ENCODE assay signal across 12 cellular contexts in the genomic region with DNA sequence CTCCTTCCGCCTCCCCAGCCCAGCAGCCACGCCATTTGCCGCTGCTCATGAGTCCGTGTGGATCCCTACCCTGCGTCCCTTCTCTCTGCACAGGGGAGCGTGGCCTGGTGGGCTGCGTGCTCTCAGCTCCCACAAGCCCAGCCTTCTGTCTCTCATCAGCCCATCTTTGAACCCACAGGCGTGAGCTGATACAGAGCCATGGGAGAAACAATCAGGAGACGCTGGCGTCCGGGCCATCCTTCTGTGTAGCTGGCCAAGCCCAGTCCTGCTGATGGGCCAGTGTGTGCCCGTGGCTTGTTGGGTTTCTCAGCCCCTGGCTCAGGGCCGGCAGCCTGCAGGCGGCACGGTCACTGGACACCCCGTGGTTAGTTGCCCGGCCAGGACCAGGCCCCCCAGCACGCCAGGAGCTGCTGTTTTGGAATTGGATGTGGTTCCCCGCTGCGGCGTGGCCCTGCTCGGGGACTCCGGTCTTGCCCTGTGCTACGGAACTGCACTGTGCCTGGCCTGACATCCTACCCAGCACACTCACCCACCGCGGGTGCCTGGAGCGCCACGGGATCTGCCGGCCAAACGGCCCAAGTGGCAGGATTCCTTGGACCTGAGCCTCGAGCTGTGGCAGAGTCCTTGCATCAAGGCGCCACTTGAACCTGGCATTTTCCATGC.
DNase-seq lines count a peak whose midpoint lies in the region; ATAC-seq and TF ChIP-seq lines count a peak whose summit lies in the region.
"Had no signal": no experiment of that assay in that cellular context is flagged by ENCODE, and none has a peak within 500 bp of the region (broad histone marks: within the 10 kb centered on the region; RNA-seq: fewer than 3 reads in every experiment).

No MANE protein-coding gene starts in this region.

- H3K18ac ChIP-seq in mesenchymal stem cell (ENCODE audit: low read depth in 1 of 2, low read length in 2 of 2): no peak overlapping the region

- 55 to 59% (median 56%) methylated on average over 31 to 32 of the region's 32 CpGs for WGBS in psoas muscle, 3 donors
- WGBS in mesenchymal stem cell: 90% methylated on average over 32 of the region's 32 CpGs

- intact Hi-C loops in left cardiac atrium (cut with DNase I): loop anchor here (2.0 to 10.0 kb wide), 2 partner anchors 92 to 94 kb away; no protein-coding TSS in a partner anchor
- intact Hi-C loops in psoas muscle (cut with DNase I): loop anchor here (2.0 to 5.0 kb wide), 3 partner anchors 97 to 180 kb away; no protein-coding TSS in a partner anchor
- intact Hi-C loops in vagina (cut with DNase I): no loop called here

- H3K4me2 ChIP-seq in KMS-11 (no peak overlapping the region), mesenchymal stem cell (ENCODE audit: low read length, poor library complexity, severe bottlenecking) (no peak overlapping the region)
- H3K4me2 ChIP-seq: neural progenitor cell had no signal

- no peak overlapping the region for H2BK120ac ChIP-seq in mesenchymal stem cell (ENCODE audit: low read depth, low read length)

- no peak for DNase-seq in RWPE2 (ENCODE audit: low spot score)
- peak; percentile 56 for DNase-seq in left cardiac atrium
- DNase-seq in psoas muscle: no peak
- DNase-seq in vagina (ENCODE audit: extremely low spot score in 2 of 2): no peak
- no peak for DNase-seq in mesenchymal stem cell
- DNase-seq in NCI-H2081 treated with DMSO at 0.1 percent for 48 hours (lab: John Stamatoyannopoulos, UW): no peak
- DNase-seq: activated B cell treated with CpG ODN at 0.5 μM for 24 hours, T-helper 2 cell had no signal

- peaks cover 36% of the 10 kb centered on the region for H3K4me1 ChIP-seq in KMS-11 (ENCODE audit: low read depth, poor library complexity, severe bottlenecking)
- no peaks in the 10 kb centered on the region for H3K4me1 ChIP-seq in RWPE2 (ENCODE audit: insufficient read depth, poor library complexity, severe bottlenecking)
- H3K4me1 ChIP-seq in psoas muscle: peaks cover 7% of the 10 kb centered on the region
- H3K4me1 ChIP-seq in vagina: no peaks in the 10 kb centered on the region
- peaks cover 6% of the 10 kb centered on the region for H3K4me1 ChIP-seq in mesenchymal stem cell (ENCODE audit: control insufficient read depth, insufficient read depth, low read depth, low read length)
- H3K4me1 ChIP-seq: neural progenitor cell, SJCRH30 had no signal

- no peaks in the 10 kb centered on the region for H4K20me1 ChIP-seq in KMS-11 (ENCODE audit: insufficient read depth)

- no peak overlapping the region for H2BK12ac ChIP-seq in mesenchymal stem cell (ENCODE audit: low read length in 2 of 2)

- H2AFZ ChIP-seq in KMS-11 (ENCODE audit: low read depth) (no peak overlapping the region), mesenchymal stem cell (ENCODE audit: low read depth, low read length) (no peak overlapping the region)
- H2AFZ ChIP-seq: neural progenitor cell had no signal

- TF ChIP-seq CTCF in KMS-11 (conservative IDR thresholded peaks at IDR 0.05; ENCODE audit: low read depth, low read length) (peak; percentile 44; the same call in 1 of the 2 replicates), RWPE2 (IDR thresholded peaks at IDR 0.05; ENCODE audit: poor library complexity, severe bottlenecking) (no peak), psoas muscle (IDR thresholded peaks at IDR 0.05) (no peak), vagina (IDR thresholded peaks at IDR 0.05) (no peak)

- no peak overlapping the region for H2BK5ac ChIP-seq in mesenchymal stem cell (ENCODE audit: low read depth, low read length, poor library complexity, severe bottlenecking)

- H3K79me1 ChIP-seq in mesenchymal stem cell (replicated peaks; ENCODE audit: low read length, poor library complexity, severe bottlenecking): no peaks in the 10 kb centered on the region

- H3K4ac ChIP-seq in mesenchymal stem cell (ENCODE audit: low read depth in 1 of 2, low read length in 2 of 2): no peak overlapping the region

- H3K9ac ChIP-seq in KMS-11 (no peak overlapping the region), mesenchymal stem cell (ENCODE audit: low read length) (no peak overlapping the region)
- H3K9ac ChIP-seq: neural progenitor cell had no signal

- no peaks in the 10 kb centered on the region for H3K9me3 ChIP-seq in RWPE2 (ENCODE audit: severe bottlenecking)
- H3K9me3 ChIP-seq in psoas muscle: no peaks in the 10 kb centered on the region
- peaks cover 6% of the 10 kb centered on the region for H3K9me3 ChIP-seq in vagina
- no peaks in the 10 kb centered on the region for H3K9me3 ChIP-seq in mesenchymal stem cell (ENCODE audit: control insufficient read depth, low read length)
- H3K9me3 ChIP-seq: SJCRH30 had no signal

- H3K4me3 ChIP-seq in KMS-11 (IDR thresholded peaks at IDR 0.05; ENCODE audit: insufficient read depth, low read depth, low read length) (no peak overlapping the region), RWPE2 (ENCODE audit: severe bottlenecking) (no peak overlapping the region), psoas muscle (no peak overlapping the region), vagina (no peak overlapping the region), mesenchymal stem cell (ENCODE audit: insufficient read depth in 1 of 2, low read depth in 1 of 2, low read length in 2 of 2) (no peak overlapping the region)
- H3K4me3 ChIP-seq: neural progenitor cell, SJCRH30, thoracic aorta had no signal

- H2AK5ac ChIP-seq in mesenchymal stem cell (ENCODE audit: low read length, severe bottlenecking): no peak overlapping the region

- H3K36me3 ChIP-seq in KMS-11 (ENCODE audit: insufficient read depth) (no peaks in the 10 kb centered on the region), RWPE2 (ENCODE audit: low read depth) (no peaks in the 10 kb centered on the region), psoas muscle (ENCODE audit: insufficient read depth in 1 of 2, low read depth in 1 of 2) (no peaks in the 10 kb centered on the region), vagina (no peaks in the 10 kb centered on the region), mesenchymal stem cell (ENCODE audit: control insufficient read depth in 1 of 2, insufficient read depth in 2 of 2, low read depth in 1 of 2, low read length in 2 of 2) (no peaks in the 10 kb centered on the region)
- H3K36me3 ChIP-seq: neural progenitor cell, SJCRH30, thoracic aorta had no signal

- no peaks in the 10 kb centered on the region for H3K79me2 ChIP-seq in KMS-11 (ENCODE audit: insufficient read depth, low read depth)

- H4K91ac ChIP-seq in mesenchymal stem cell (ENCODE audit: low read length): no peak overlapping the region

- no peak for TF ChIP-seq POLR2A in vagina (IDR thresholded peaks at IDR 0.05)

- no peak overlapping the region for H4K8ac ChIP-seq in mesenchymal stem cell (ENCODE audit: low read length)

- H3K27ac ChIP-seq in KMS-11 (no peak overlapping the region), RWPE2 (ENCODE audit: poor library complexity, severe bottlenecking) (no peak overlapping the region), psoas muscle (no peak overlapping the region), vagina (no peak overlapping the region), mesenchymal stem cell (ENCODE audit: low read length, poor library complexity, severe bottlenecking) (no peak overlapping the region)
- H3K27ac ChIP-seq: neural progenitor cell, SJCRH30, thoracic aorta had no signal

- H2BK15ac ChIP-seq in mesenchymal stem cell (ENCODE audit: low read depth, poor library complexity, severe bottlenecking): no peak overlapping the region

- H3K23ac ChIP-seq in mesenchymal stem cell (ENCODE audit: low read length in 2 of 2): no peak overlapping the region

- ATAC-seq in RWPE2 (ENCODE audit: low read depth): peak; percentile 10; the same call in 1 of the 3 replicates
- peak; percentile 80 to 89 for ATAC-seq in left cardiac atrium
- ATAC-seq in psoas muscle: peak; percentile 40 to 87 (median 75)

- H3K14ac ChIP-seq in mesenchymal stem cell (ENCODE audit: low read length in 2 of 2): no peak overlapping the region

- H3K27me3 ChIP-seq in KMS-11 (ENCODE audit: insufficient read depth, low read depth) (peaks cover 26% of the 10 kb centered on the region; the same call in 1 of the 2 replicates), RWPE2 (ENCODE audit: insufficient read depth, poor library complexity, severe bottlenecking) (peaks cover 3% of the 10 kb centered on the region), psoas muscle (ENCODE audit: insufficient read depth in 3 of 3, low read length in 2 of 3) (peaks cover 0 to 24% (median 0%) of the 10 kb centered on the region in 3 donors), vagina (no peaks in the 10 kb centered on the region), mesenchymal stem cell (ENCODE audit: control insufficient read depth in 1 of 2, insufficient read depth in 1 of 2, low read length in 2 of 2) (peaks cover 28 to 51% of the 10 kb centered on the region in 2 experiments)
- H3K27me3 ChIP-seq: SJCRH30 had no signal

Comparison
In these comparisons a context has a peak if more than half of its experiments do, and no peak if none do; other contexts are left out.
1. ATAC-seq: peak in every context shown above with its lines; median percentile 84 in left cardiac atrium; 75 in psoas muscle; 10 in RWPE2.